In the genomic region with DNA sequence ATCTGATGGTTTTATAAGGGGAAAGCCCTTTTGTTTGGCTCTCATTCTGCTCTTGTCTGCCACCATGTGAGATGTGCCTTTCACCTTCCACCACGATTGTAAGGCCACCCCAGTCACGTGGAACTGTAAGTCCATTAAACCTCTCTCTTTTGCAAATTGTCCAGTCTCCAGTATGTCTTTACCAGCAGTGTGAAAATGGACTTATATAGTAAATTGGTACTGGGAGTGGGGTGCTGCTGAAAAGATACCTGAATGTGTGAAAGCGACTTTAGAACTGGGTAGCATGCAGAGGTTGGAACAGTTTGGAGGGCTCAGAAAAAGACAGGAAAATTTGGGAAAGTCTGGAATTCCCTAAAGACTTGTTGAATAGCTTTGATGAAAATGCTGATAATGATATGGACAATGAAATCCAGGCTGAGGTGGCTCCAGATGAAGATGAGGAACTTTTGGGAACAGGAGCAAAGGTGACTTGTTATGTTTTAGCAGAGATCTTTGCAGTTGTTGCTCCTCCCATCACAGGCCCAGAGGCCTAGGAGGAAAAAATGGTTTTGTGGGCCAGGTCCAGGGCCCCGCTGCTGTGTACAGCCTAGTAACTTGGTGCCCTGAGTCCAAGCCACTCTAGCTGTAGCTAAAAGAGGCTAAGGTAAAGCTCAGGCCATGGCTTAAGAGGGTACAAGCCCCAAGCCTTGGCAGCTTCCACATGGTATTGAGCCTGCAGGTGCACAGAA, we compare ENCODE assay signal across 30 cellular contexts.
"Had no signal": no experiment of that assay in that cellular context is flagged by ENCODE, and none has a peak within 500 bp of the region (broad histone marks: within the 10 kb centered on the region; RNA-seq: fewer than 3 reads in every experiment).

No MANE protein-coding gene starts in this region.

- H2AFZ ChIP-seq: parathyroid adenoma had no signal

- FAIRE-seq: urothelium cell line had no signal

- H3K4me1 ChIP-seq: parathyroid adenoma, psoas muscle, spleen, thyroid gland, tibial nerve, upper lobe of left lung, vagina had no signal

- H3K4me2 ChIP-seq: smooth muscle cell had no signal

- ATAC-seq: naive thymus-derived CD8-positive, alpha-beta T cell; natural killer cell treated with Interleukin-12 subunit alpha and Interleukin-12 subunit beta and Interleukin-15 and Interleukin-18, amount 100 ng/mL, for 72 hours; psoas muscle; right cardiac atrium; sciatic nerve; stimulated activated memory B cell treated with anti-CD40 and anti-IgM and Interleukin-4, amounts not matched to agents 10 μg/mL and 1 μg/mL and 100 μg/mL, for 72 hours; stimulated activated naive CD8-positive, alpha-beta T cell treated with anti-CD3 and anti-CD28 coated beads, Interleukin-15, amount 100 ng/mL, for 72 hours; stimulated activated naive CD8-positive, alpha-beta T cell treated with anti-CD3 and anti-CD28 coated beads, Interleukin-15, Interleukin-2, amounts not matched to agents 100 U/mL and 50 U/mL, for 24 hours had no signal

- DNase-seq: naive thymus-derived CD8-positive, alpha-beta T cell; nephron progenitor cell; occipital lobe; ovary; posterior cingulate gyrus; psoas muscle; right cardiac atrium; spleen; stimulated activated CD4-positive, alpha-beta T cell treated with anti-CD3 and anti-CD28 coated beads, Interleukin-12 subunit alpha, Interleukin-12 subunit beta, amount 100 ng/mL, for 4 hours; stimulated activated CD4-positive, alpha-beta T cell treated with anti-CD3 and anti-CD28 coated beads, Interleukin-1b, Interleukin-23, amount 100 ng/mL, for 48 hours; stimulated activated CD4-positive, alpha-beta T cell treated with anti-CD3 and anti-CD28 coated beads, Interleukin-4, amount 100 ng/mL, for 1 hour; stimulated activated CD4-positive, alpha-beta T cell treated with anti-CD3 and anti-CD28 coated beads, Interleukin-4, amount 100 ng/mL, for 4 hours; stimulated activated CD8-positive, alpha-beta memory T cell treated with anti-CD3 and anti-CD28 coated beads, Interleukin-4, amount 100 ng/mL, for 48 hours; stimulated activated naive CD4-positive, alpha-beta T cell; stimulated activated naive CD8-positive, alpha-beta T cell treated with anti-CD3 and anti-CD28 coated beads, Interleukin-15, amount 100 ng/mL, for 72 hours; stimulated activated naive CD8-positive, alpha-beta T cell treated with anti-CD3 and anti-CD28 coated beads, Interleukin-15, Interleukin-2, amounts not matched to agents 100 U/mL and 50 U/mL, for 24 hours; thyroid gland; trophoblast cell; upper lobe of left lung had no signal

- H3K79me2 ChIP-seq: parathyroid adenoma had no signal

- H3K9ac ChIP-seq: parathyroid adenoma had no signal

- H3K36me3 ChIP-seq: neutrophil, ovary, spleen, thoracic aorta, thyroid gland, tibial nerve, upper lobe of left lung, vagina had no signal

- H3K27me3 ChIP-seq: neutrophil, ovary, spleen, thyroid gland, tibial nerve, upper lobe of left lung, vagina had no signal

- H3K27ac ChIP-seq: neutrophil, ovary, parathyroid adenoma, psoas muscle, skin epidermis, spleen, thoracic aorta, thyroid gland, tibial nerve, upper lobe of left lung, vagina had no signal

- H3K4me3 ChIP-seq: ovary, psoas muscle, skin epidermis, smooth muscle cell, spleen, thoracic aorta, thyroid gland, tibial nerve, upper lobe of left lung, vagina had no signal

- H3K9me3 ChIP-seq: neutrophil, psoas muscle, thyroid gland, vagina had no signal
